ENCODE assay signal across 14 cellular contexts in genomic region chr16:30351001-30351441, GRCh38. TPM values are rescaled to one million over a fixed set of nuclear protein-coding genes. Genes with fewer than 3 reads are reported as not detected.
DNase-seq lines count a peak whose midpoint lies in the region; ATAC-seq and TF ChIP-seq lines count a peak whose summit lies in the region.
"Had no signal": no experiment of that assay in that cellular context is flagged by ENCODE, and none has a peak within 500 bp of the region (broad histone marks: within the 10 kb centered on the region; RNA-seq: fewer than 3 reads in every experiment).

No MANE protein-coding gene starts in this region.

- no peaks in the 10 kb centered on the region for H3K27me3 Mint-ChIP-seq in activated naive CD4-positive, alpha-beta T cell treated with anti-CD3 and anti-CD28 coated beads, Interleukin-2, amount 10 ng/mL, durations not matched to agents 7 days and 5 days
- H3K27me3 Mint-ChIP-seq in activated CD8-positive, alpha-beta T cell treated with anti-CD3 and anti-CD28 coated beads, Interleukin-2, amount 10 ng/mL, durations not matched to agents 7 days and 5 days (ENCODE audit: low read depth), result no peaks in the 10 kb centered on the region

- H3K27ac Mint-ChIP-seq in activated naive CD4-positive, alpha-beta T cell treated with anti-CD3 and anti-CD28 coated beads, Interleukin-2, amount 50 U/mL, for 72 hours, result peak overlapping the region; percentile 90 to 93
- no peak overlapping the region for H3K27ac Mint-ChIP-seq in activated naive CD4-positive, alpha-beta T cell treated with anti-CD3 and anti-CD28 coated beads, Interleukin-2, amount 10 ng/mL, durations not matched to agents 7 days and 5 days
- peak overlapping the region; percentile 74 for H3K27ac Mint-ChIP-seq in activated CD8-positive, alpha-beta T cell treated with anti-CD3 and anti-CD28 coated beads, Interleukin-2, amount 10 ng/mL, durations not matched to agents 7 days and 5 days

- H3K36me3 ChIP-seq in mucosa of descending colon (ENCODE audit: low read depth), result peaks cover 6% of the 10 kb centered on the region

- intact Hi-C loops in mucosa of descending colon (cut with DNase I, micrococcal nuclease), result no loop called here

- CTCF ChIA-PET in activated naive CD4-positive, alpha-beta T cell treated with anti-CD3 and anti-CD28 coated beads, Interleukin-2, amount 10 ng/mL, durations not matched to agents 7 days and 5 days (lab: Charles Lee), result interaction anchor here (1.0 kb wide), 1 partner anchor 58 kb away, joined by 3 read pairs; no protein-coding TSS in a partner anchor
- CTCF ChIA-PET in activated CD8-positive, alpha-beta T cell treated with anti-CD3 and anti-CD28 coated beads, Interleukin-2, amount 10 ng/mL, durations not matched to agents 7 days and 5 days (lab: Charles Lee), result no interaction called here

- H3K4me1 Mint-ChIP-seq in activated naive CD4-positive, alpha-beta T cell treated with anti-CD3 and anti-CD28 coated beads, Interleukin-2, amount 10 ng/mL, durations not matched to agents 7 days and 5 days, result peaks cover 30% of the 10 kb centered on the region
- peaks cover 57% of the 10 kb centered on the region for H3K4me1 Mint-ChIP-seq in activated CD8-positive, alpha-beta T cell treated with anti-CD3 and anti-CD28 coated beads, Interleukin-2, amount 10 ng/mL, durations not matched to agents 7 days and 5 days (ENCODE audit: low read depth)

- peak in 1 of 2 donors; percentile 56 for DNase-seq in activated naive CD4-positive, alpha-beta T cell treated with anti-CD3 and anti-CD28 coated beads, Interleukin-2, amount 50 U/mL, for 72 hours (ENCODE audit: low spot score in 2 of 2)
- no peak for DNase-seq in activated naive CD4-positive, alpha-beta T cell treated with anti-CD3 and anti-CD28 coated beads, Interleukin-2, amount 10 ng/mL, durations not matched to agents 7 days and 5 days
- no peak for DNase-seq in activated CD8-positive, alpha-beta T cell treated with anti-CD3 and anti-CD28 coated beads, Interleukin-2, amount 10 ng/mL, durations not matched to agents 7 days and 5 days
- peak in 2 of 3 donors; percentile 23 to 34 for DNase-seq in mucosa of descending colon
- DNase-seq in RPMI8226, result no peak
- DNase-seq in NCI-H446 (lab: John Stamatoyannopoulos, UW), result no peak
- no peak for DNase-seq in RKO (ENCODE audit: low spot score)
- DNase-seq in superior temporal gyrus (ENCODE audit: extremely low spot score), result no peak
- DNase-seq: activated CD4-positive, alpha-beta T cell treated with anti-CD3 and anti-CD28 coated beads for 1 hour; Kasumi-1; NCI-H1417 treated with DMSO at 0.1 percent for 48 hours had no signal

- ATAC-seq in activated naive CD4-positive, alpha-beta T cell treated with anti-CD3 and anti-CD28 coated beads, Interleukin-2, amount 50 U/mL, for 72 hours, result no peak
- no peak for ATAC-seq in activated CD8-positive, alpha-beta T cell treated with anti-CD3 and anti-CD28 coated beads, Interleukin-2, amount 10 ng/mL, durations not matched to agents 7 days and 5 days
- ATAC-seq in mucosa of descending colon, result no peak

- H3K4me1 ChIP-seq in mucosa of descending colon (ENCODE audit: low read depth), result peaks cover 10% of the 10 kb centered on the region

- peaks cover 12 to 30% of the 10 kb centered on the region in 2 donors for H3K36me3 Mint-ChIP-seq in activated naive CD4-positive, alpha-beta T cell treated with anti-CD3 and anti-CD28 coated beads, Interleukin-2, amount 50 U/mL, for 72 hours
- H3K36me3 Mint-ChIP-seq in activated naive CD4-positive, alpha-beta T cell treated with anti-CD3 and anti-CD28 coated beads, Interleukin-2, amount 10 ng/mL, durations not matched to agents 7 days and 5 days, result peaks cover 40% of the 10 kb centered on the region
- H3K36me3 Mint-ChIP-seq in activated CD8-positive, alpha-beta T cell treated with anti-CD3 and anti-CD28 coated beads, Interleukin-2, amount 10 ng/mL, durations not matched to agents 7 days and 5 days (ENCODE audit: low read depth), result peaks cover 50% of the 10 kb centered on the region

- H3K4me3 ChIP-seq in mucosa of descending colon, result no peak overlapping the region

- no peaks in the 10 kb centered on the region for H3K9me3 ChIP-seq in mucosa of descending colon

- no peaks in the 10 kb centered on the region for H3K9me3 Mint-ChIP-seq in activated naive CD4-positive, alpha-beta T cell treated with anti-CD3 and anti-CD28 coated beads, Interleukin-2, amount 50 U/mL, for 72 hours
- H3K9me3 Mint-ChIP-seq in activated naive CD4-positive, alpha-beta T cell treated with anti-CD3 and anti-CD28 coated beads, Interleukin-2, amount 10 ng/mL, durations not matched to agents 7 days and 5 days, result no peaks in the 10 kb centered on the region
- H3K9me3 Mint-ChIP-seq in activated CD8-positive, alpha-beta T cell treated with anti-CD3 and anti-CD28 coated beads, Interleukin-2, amount 10 ng/mL, durations not matched to agents 7 days and 5 days (ENCODE audit: insufficient read depth), result no peaks in the 10 kb centered on the region

- no peak overlapping the region for H3K4me3 Mint-ChIP-seq in activated naive CD4-positive, alpha-beta T cell treated with anti-CD3 and anti-CD28 coated beads, Interleukin-2, amount 10 ng/mL, durations not matched to agents 7 days and 5 days
- H3K4me3 Mint-ChIP-seq in activated CD8-positive, alpha-beta T cell treated with anti-CD3 and anti-CD28 coated beads, Interleukin-2, amount 10 ng/mL, durations not matched to agents 7 days and 5 days, result no peak overlapping the region

- POLR2A ChIA-PET in activated CD8-positive, alpha-beta T cell treated with anti-CD3 and anti-CD28 coated beads, Interleukin-2, amount 10 ng/mL, durations not matched to agents 7 days and 5 days (lab: Charles Lee), result no interaction called here

- no peak for TF ChIP-seq CTCF in mucosa of descending colon (IDR thresholded peaks at IDR 0.05)

RNA-seq across cellular contexts. Expression of gene CD2BP2, which starts 4.1 kb away (rescaled TPM):
- 10 to 100 TPM; 57.3 to 64.4 TPM for total RNA-seq in activated naive CD4-positive, alpha-beta T cell treated with anti-CD3 and anti-CD28 coated beads, Interleukin-2, amount 50 U/mL, for 72 hours
- 10 to 100 TPM; 62.7 to 67.5 TPM for total RNA-seq in activated CD8-positive, alpha-beta T cell treated with anti-CD3 and anti-CD28 coated beads, Interleukin-2, amount 10 ng/mL, durations not matched to agents 7 days and 5 days
- 10 to 100 TPM; 53.4 to 57.9 (median 53.5) TPM for total RNA-seq in mucosa of descending colon

RNA-seq across cellular contexts. Expression of gene TBC1D10B, which starts 19.3 kb away (rescaled TPM):
- 10 to 100 TPM; 52.5 to 69.5 TPM for total RNA-seq in activated naive CD4-positive, alpha-beta T cell treated with anti-CD3 and anti-CD28 coated beads, Interleukin-2, amount 50 U/mL, for 72 hours
- 10 to 100 TPM; 75.4 to 75.7 TPM for total RNA-seq in activated CD8-positive, alpha-beta T cell treated with anti-CD3 and anti-CD28 coated beads, Interleukin-2, amount 10 ng/mL, durations not matched to agents 7 days and 5 days
- 10 to 100 TPM; 46.4 to 48.8 (median 47.5) TPM for total RNA-seq in mucosa of descending colon

RNA-seq across cellular contexts. Expression of gene MYL11, which starts 23.6 kb away (rescaled TPM):
- 1 to 10 TPM in 1 of 2 donors, under 1 TPM in 1; 0.97 to 1.2 TPM for total RNA-seq in activated naive CD4-positive, alpha-beta T cell treated with anti-CD3 and anti-CD28 coated beads, Interleukin-2, amount 50 U/mL, for 72 hours
- total RNA-seq in activated CD8-positive, alpha-beta T cell treated with anti-CD3 and anti-CD28 coated beads, Interleukin-2, amount 10 ng/mL, durations not matched to agents 7 days and 5 days, result 1 to 10 TPM in 1 of 2 experiments, not detected in 1; 1.3 TPM
- 1 to 10 TPM in 2 of 3 donors, not detected in 1; 1.1 to 1.6 TPM for total RNA-seq in mucosa of descending colon
- total RNA-seq: fibroblast of villous mesenchyme; mesenteric fat pad; T-helper 1 cell treated with Interleukin-12 subunit alpha and Interleukin-12 subunit beta and Interleukin-4 antibody, amounts not matched to agents 30 ng/mL and 1 ng/mL, for 36 hours had no signal

RNA-seq across cellular contexts. Expression of gene SEPTIN1, which starts 31.3 kb away (rescaled TPM):
- 100 to 1,000 TPM; 161 to 208 TPM for total RNA-seq in activated naive CD4-positive, alpha-beta T cell treated with anti-CD3 and anti-CD28 coated beads, Interleukin-2, amount 50 U/mL, for 72 hours
- 100 to 1,000 TPM; 321 to 342 TPM for total RNA-seq in activated CD8-positive, alpha-beta T cell treated with anti-CD3 and anti-CD28 coated beads, Interleukin-2, amount 10 ng/mL, durations not matched to agents 7 days and 5 days
- 1 to 10 TPM; 5.6 to 6.1 (median 6.0) TPM for total RNA-seq in mucosa of descending colon

RNA-seq across cellular contexts. Expression of gene ZNF48, which starts 44.2 kb away (rescaled TPM):
- total RNA-seq in activated naive CD4-positive, alpha-beta T cell treated with anti-CD3 and anti-CD28 coated beads, Interleukin-2, amount 50 U/mL, for 72 hours, result 10 to 100 TPM in 1 of 2 donors, 1 to 10 TPM in 1; 7.6 to 10.9 TPM
- 10 to 100 TPM; 13.5 to 13.8 TPM for total RNA-seq in activated CD8-positive, alpha-beta T cell treated with anti-CD3 and anti-CD28 coated beads, Interleukin-2, amount 10 ng/mL, durations not matched to agents 7 days and 5 days
- 10 to 100 TPM in 1 of 3 donors, 1 to 10 TPM in 2; 6.5 to 13.7 (median 6.6) TPM for total RNA-seq in mucosa of descending colon

Comparison
In these comparisons a context has a peak if more than half of its experiments do, and no peak if none do; other contexts are left out.
1. DNase-seq: peak in mucosa of descending colon (2 of 3); none in activated naive CD4-positive, alpha-beta T cell treated with anti-CD3 and anti-CD28 coated beads, Interleukin-2, amount 10 ng/mL, durations not matched to agents 7 days and 5 days (single experiment), activated CD8-positive, alpha-beta T cell treated with anti-CD3 and anti-CD28 coated beads, Interleukin-2, amount 10 ng/mL, durations not matched to agents 7 days and 5 days (single experiment), RPMI8226 (single experiment), NCI-H446 (0 of 2), RKO (single experiment) and superior temporal gyrus (single experiment).